In the genomic region with DNA sequence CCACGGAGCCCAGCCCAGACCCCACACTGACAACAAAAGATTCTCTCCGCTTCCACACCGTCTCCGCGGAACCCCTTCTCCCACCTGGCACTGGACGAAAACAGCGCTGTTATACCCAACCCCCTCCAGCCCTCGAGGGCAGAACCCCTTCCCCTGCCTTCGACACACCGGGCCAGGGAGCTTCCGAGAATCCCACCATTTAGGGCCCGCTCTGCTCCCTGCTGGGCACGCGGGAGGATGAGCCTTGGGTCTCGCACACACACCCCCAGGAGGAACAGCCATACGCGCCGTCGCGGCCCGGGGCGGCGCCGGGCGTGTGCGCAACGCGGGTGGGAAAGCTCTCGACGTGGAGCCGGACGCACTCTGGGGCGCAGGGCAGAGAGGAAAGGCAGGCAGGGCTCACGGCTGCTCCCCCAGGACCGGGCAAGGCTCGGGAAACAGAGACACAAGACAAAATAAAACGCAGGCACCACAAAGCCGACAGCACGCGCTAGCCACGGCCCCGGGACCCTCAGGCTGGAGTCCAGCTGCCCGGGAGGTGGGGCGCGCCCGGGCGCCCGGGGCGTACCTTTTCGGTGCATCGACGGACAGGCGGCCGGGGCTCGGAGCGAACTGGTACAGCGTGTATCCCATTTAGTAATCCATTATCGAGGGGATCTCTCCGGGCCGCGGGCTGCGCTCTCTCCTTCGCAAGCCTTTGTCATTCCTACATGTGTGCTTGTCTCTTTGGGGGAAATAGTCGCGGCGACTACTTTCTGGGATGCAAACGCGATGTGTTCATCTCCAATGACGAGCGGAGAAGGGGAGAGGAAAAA, we compare ENCODE assay signal across 8 cellular contexts. TPM values are rescaled to one million over a fixed set of nuclear protein-coding genes. Genes with fewer than 3 reads are reported as not detected.
DNase-seq lines count a peak whose midpoint lies in the region; ATAC-seq and TF ChIP-seq lines count a peak whose summit lies in the region.

No MANE protein-coding gene starts in this region.

- H3K4me3 Mint-ChIP-seq in activated naive CD4-positive, alpha-beta T cell treated with anti-CD3 and anti-CD28 coated beads for 36 hours = peak overlapping the region; percentile 76
- peak overlapping the region; percentile 99 for H3K4me3 Mint-ChIP-seq in neural crest cell

- CTCF ChIA-PET in activated naive CD4-positive, alpha-beta T cell treated with anti-CD3 and anti-CD28 coated beads for 36 hours (lab: Charles Lee) = no interaction called here

- H3K4me3 ChIP-seq in fibroblast of the aortic adventitia (ENCODE audit: low read depth, low read length) = peak overlapping the region; percentile 70

- H3K27ac ChIP-seq in VCaP = peak overlapping the region; percentile 96

- peaks cover 24% of the 10 kb centered on the region for H3K4me1 Mint-ChIP-seq in activated naive CD4-positive, alpha-beta T cell treated with anti-CD3 and anti-CD28 coated beads for 36 hours (ENCODE audit: low read depth)
- peaks cover 34% of the 10 kb centered on the region for H3K4me1 Mint-ChIP-seq in neural crest cell

- intact Hi-C loops in activated naive CD4-positive, alpha-beta T cell treated with anti-CD3 and anti-CD28 coated beads for 36 hours (cut with micrococcal nuclease) = loop anchor here (5.0 to 10.0 kb wide), 2 partner anchors 437 to 881 kb away; no protein-coding TSS in a partner anchor

- no peaks in the 10 kb centered on the region for H3K36me3 Mint-ChIP-seq in activated naive CD4-positive, alpha-beta T cell treated with anti-CD3 and anti-CD28 coated beads for 36 hours (ENCODE audit: low read depth)
- no peaks in the 10 kb centered on the region for H3K36me3 Mint-ChIP-seq in neural crest cell (ENCODE audit: low read depth)

- H3K27ac Mint-ChIP-seq in activated naive CD4-positive, alpha-beta T cell treated with anti-CD3 and anti-CD28 coated beads for 36 hours = no peak overlapping the region
- peak overlapping the region; percentile 86 for H3K27ac Mint-ChIP-seq in neural crest cell (ENCODE audit: unreplicated experiment)

- no peaks in the 10 kb centered on the region for H3K9me3 Mint-ChIP-seq in activated naive CD4-positive, alpha-beta T cell treated with anti-CD3 and anti-CD28 coated beads for 36 hours
- no peaks in the 10 kb centered on the region for H3K9me3 Mint-ChIP-seq in neural crest cell

- ATAC-seq in GM21515 (IDR thresholded peaks at IDR 0.05; ENCODE audit: unreplicated experiment) (no peak), HG03342 (IDR thresholded peaks at IDR 0.05; ENCODE audit: unreplicated experiment) (no peak)

- peaks cover 79% of the 10 kb centered on the region for H3K27me3 Mint-ChIP-seq in activated naive CD4-positive, alpha-beta T cell treated with anti-CD3 and anti-CD28 coated beads for 36 hours (ENCODE audit: low read depth)
- peaks cover 50% of the 10 kb centered on the region for H3K27me3 Mint-ChIP-seq in neural crest cell (ENCODE audit: low read depth)

- no peak for DNase-seq in activated naive CD4-positive, alpha-beta T cell treated with anti-CD3 and anti-CD28 coated beads for 36 hours
- DNase-seq in activated naive CD4-positive, alpha-beta T cell treated with anti-CD3 and anti-CD28 coated beads, Interleukin-2, amount 50 U/mL, for 16 hours = no peak
- DNase-seq in fibroblast of the aortic adventitia (ENCODE audit: low read depth) = no peak
- peak; percentile 26 for DNase-seq in neural crest cell (ENCODE audit: low read depth, low spot score)
- DNase-seq in cerebellar cortex (ENCODE audit: low spot score) = no peak

- TF ChIP-seq CTCF in VCaP (conservative IDR thresholded peaks at IDR 0.05) (no peak), fibroblast of the aortic adventitia (IDR thresholded peaks at IDR 0.05; ENCODE audit: insufficient read depth, low read length) (no peak), neural crest cell (conservative IDR thresholded peaks at IDR 0.05) (no peak)

RNA-seq across cellular contexts. Expression of gene SEMA6A, which starts 0.8 kb away (rescaled TPM):
- total RNA-seq in activated naive CD4-positive, alpha-beta T cell treated with anti-CD3 and anti-CD28 coated beads for 36 hours = under 1 TPM; 0.10 to 0.14 TPM
- 0.36 and 0.41 TPM in 2 replicates for total RNA-seq in fibroblast of the aortic adventitia (ENCODE audit: low replicate concordance)
- total RNA-seq in neural crest cell = 30.0 and 34.0 TPM in 2 replicates

Comparison
In these comparisons a context has a peak if more than half of its experiments do, and no peak if none do; other contexts are left out.
1. RNA of gene SEMA6A, which starts 0.8 kb away (total RNA-seq): 30.0 to 34.0 TPM in neural crest cell; 0.36 to 0.41 TPM in fibroblast of the aortic adventitia and 0.10 to 0.14 TPM in activated naive CD4-positive, alpha-beta T cell treated with anti-CD3 and anti-CD28 coated beads for 36 hours; every median in the first group is over 10 times any median in the second.